Comparison of ENCODE assay signal across 20 cellular contexts in the genomic region with DNA sequence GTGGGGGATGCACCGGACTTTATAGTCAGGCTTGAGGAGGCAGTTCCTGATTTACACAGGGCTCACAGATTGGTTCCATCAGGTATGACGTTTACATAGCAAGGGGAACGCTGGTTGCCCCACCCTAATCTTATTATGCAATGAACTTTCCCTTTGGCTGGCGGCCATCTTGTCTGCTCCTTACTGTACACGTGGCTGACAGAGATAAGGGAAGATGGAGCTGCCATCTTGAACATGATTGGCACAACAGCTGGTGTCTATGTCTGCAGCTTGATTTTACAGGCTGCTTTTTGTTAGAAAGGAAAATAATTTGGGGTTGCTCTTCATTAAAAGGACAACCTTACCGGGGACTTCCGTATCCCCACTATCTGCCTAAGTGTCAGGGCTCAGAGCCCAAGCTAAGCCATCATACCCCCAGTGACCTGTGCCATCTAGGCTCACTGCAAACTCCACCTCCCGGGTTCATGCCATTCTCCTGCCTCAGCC. TPM values are rescaled to one million over a fixed set of nuclear protein-coding genes. Genes with fewer than 3 reads are reported as not detected.
DNase-seq lines count a peak whose midpoint lies in the region; TF ChIP-seq lines count a peak whose summit lies in the region.
"Had no signal": no experiment of that assay in that cellular context is flagged by ENCODE, and none has a peak within 500 bp of the region (broad histone marks: within the 10 kb centered on the region; RNA-seq: fewer than 3 reads in every experiment).

No MANE protein-coding gene starts in this region.

- H3K27me3 ChIP-seq in SJCRH30: no peaks in the 10 kb centered on the region
- H3K27me3 ChIP-seq: breast epithelium, right atrium auricular region had no signal

- intact Hi-C loops in posterior vena cava (cut with DNase I): no loop called here

- POLR2A ChIA-PET in activated CD4-positive, alpha-beta memory T cell treated with anti-CD3 and anti-CD28 coated beads, Interleukin-2, amount 10 ng/mL, durations not matched to agents 7 days and 5 days (lab: Charles Lee): interaction anchor here (0.9 to 1.1 kb wide), 3 partner anchors 12 to 25 kb away, joined by 3 to 6 read pairs (median 4); no protein-coding TSS in a partner anchor

- TF ChIP-seq CTCF in chondrocyte (IDR thresholded peaks at IDR 0.05): no peak

- H3K27ac Mint-ChIP-seq in chondrocyte (ENCODE audit: unreplicated experiment): no peak overlapping the region
- H3K27ac Mint-ChIP-seq in activated CD4-positive, alpha-beta memory T cell treated with anti-CD3 and anti-CD28 coated beads, Interleukin-2, amount 10 ng/mL, durations not matched to agents 7 days and 5 days: no peak overlapping the region
- H3K27ac Mint-ChIP-seq: activated naive CD8-positive, alpha-beta T cell treated with anti-CD3 and anti-CD28 coated beads, Interleukin-2, amount 50 U/mL, for 24 hours; WTC11 had no signal

- DNase-seq in NCI-H146 (lab: John Stamatoyannopoulos, UW): peak; percentile 1
- DNase-seq in NCI-H146 treated with DMSO at 0.1 percent for 48 hours (lab: John Stamatoyannopoulos, UW; ENCODE audit: unreplicated experiment): no peak
- DNase-seq in SJCRH30: peak; percentile 62 to 71
- DNase-seq in chondrocyte (ENCODE audit: low spot score): peak; percentile 19
- peak; percentile 22 for DNase-seq in posterior vena cava (ENCODE audit: low spot score)
- no peak for DNase-seq in activated CD4-positive, alpha-beta memory T cell treated with anti-CD3 and anti-CD28 coated beads, Interleukin-2, amount 10 ng/mL, durations not matched to agents 7 days and 5 days
- DNase-seq in germinal center (ENCODE audit: low spot score): no peak
- DNase-seq in kidney glomerular epithelial cell (lab: John Stamatoyannopoulos, UW): no peak
- DNase-seq: activated CD4-positive, alpha-beta T cell treated with anti-CD3 and anti-CD28 coated beads, Interleukin-2, amount 50 U/mL, for 48 hours; activated effector memory CD4-positive, alpha-beta T cell treated with anti-CD3 and anti-CD28 coated beads, Interleukin-2, amount 50 U/mL, for 16 hours; activated naive CD8-positive, alpha-beta T cell treated with anti-CD3 and anti-CD28 coated beads, Interleukin-2, amount 50 U/mL, for 24 hours; foreskin melanocyte; hypothalamus; KG1; NCI-H1092 treated with DMSO at 0.1 percent for 48 hours; NCI-H2081 treated with DMSO at 0.1 percent for 48 hours; NCI-H524 treated with DMSO at 0.1 percent for 48 hours had no signal

- H3K4me3 ChIP-seq in SJCRH30: no peak overlapping the region
- H3K4me3 ChIP-seq: breast epithelium, right atrium auricular region had no signal

- no peaks in the 10 kb centered on the region for H3K4me1 Mint-ChIP-seq in chondrocyte (ENCODE audit: low read depth)
- H3K4me1 Mint-ChIP-seq in activated CD4-positive, alpha-beta memory T cell treated with anti-CD3 and anti-CD28 coated beads, Interleukin-2, amount 10 ng/mL, durations not matched to agents 7 days and 5 days: no peaks in the 10 kb centered on the region
- H3K4me1 Mint-ChIP-seq: activated naive CD8-positive, alpha-beta T cell treated with anti-CD3 and anti-CD28 coated beads, Interleukin-2, amount 50 U/mL, for 24 hours had no signal

- no peaks in the 10 kb centered on the region for H3K36me3 ChIP-seq in SJCRH30
- H3K36me3 ChIP-seq: breast epithelium, right atrium auricular region had no signal

- no peak overlapping the region for H3K4me3 Mint-ChIP-seq in chondrocyte (ENCODE audit: unreplicated experiment)
- H3K4me3 Mint-ChIP-seq in activated CD4-positive, alpha-beta memory T cell treated with anti-CD3 and anti-CD28 coated beads, Interleukin-2, amount 10 ng/mL, durations not matched to agents 7 days and 5 days: no peak overlapping the region
- H3K4me3 Mint-ChIP-seq: activated naive CD8-positive, alpha-beta T cell treated with anti-CD3 and anti-CD28 coated beads, Interleukin-2, amount 50 U/mL, for 24 hours; WTC11 had no signal

- 0 out of 2 replicates have a peak, but pooled peaks cover 4% of the 10 kb centered on the region for H3K9me3 ChIP-seq in SJCRH30 (replicated peaks)
- H3K9me3 ChIP-seq: breast epithelium, right atrium auricular region had no signal

- H3K9me3 Mint-ChIP-seq in chondrocyte (ENCODE audit: low read depth): no peaks in the 10 kb centered on the region
- peaks cover 4% of the 10 kb centered on the region for H3K9me3 Mint-ChIP-seq in activated CD4-positive, alpha-beta memory T cell treated with anti-CD3 and anti-CD28 coated beads, Interleukin-2, amount 10 ng/mL, durations not matched to agents 7 days and 5 days
- H3K9me3 Mint-ChIP-seq: activated naive CD8-positive, alpha-beta T cell treated with anti-CD3 and anti-CD28 coated beads, Interleukin-2, amount 50 U/mL, for 24 hours; WTC11 had no signal

- H3K4me1 ChIP-seq in SJCRH30: peaks cover 6% of the 10 kb centered on the region; the same call in 1 of the 2 replicates
- H3K4me1 ChIP-seq: breast epithelium, right atrium auricular region had no signal

- H3K27ac ChIP-seq in SJCRH30: peak overlapping the region; percentile 40
- H3K27ac ChIP-seq: breast epithelium, right atrium auricular region had no signal

- CTCF ChIA-PET in activated CD4-positive, alpha-beta memory T cell treated with anti-CD3 and anti-CD28 coated beads, Interleukin-2, amount 10 ng/mL, durations not matched to agents 7 days and 5 days (lab: Charles Lee): no interaction called here

- no peaks in the 10 kb centered on the region for H3K36me3 Mint-ChIP-seq in chondrocyte (ENCODE audit: low read depth)
- peaks cover 6% of the 10 kb centered on the region for H3K36me3 Mint-ChIP-seq in activated CD4-positive, alpha-beta memory T cell treated with anti-CD3 and anti-CD28 coated beads, Interleukin-2, amount 10 ng/mL, durations not matched to agents 7 days and 5 days (ENCODE audit: low read depth)
- H3K36me3 Mint-ChIP-seq: WTC11 had no signal

- H3K27me3 Mint-ChIP-seq in chondrocyte (ENCODE audit: low read depth): peaks cover 4% of the 10 kb centered on the region
- no peaks in the 10 kb centered on the region for H3K27me3 Mint-ChIP-seq in activated CD4-positive, alpha-beta memory T cell treated with anti-CD3 and anti-CD28 coated beads, Interleukin-2, amount 10 ng/mL, durations not matched to agents 7 days and 5 days
- H3K27me3 Mint-ChIP-seq: activated naive CD8-positive, alpha-beta T cell treated with anti-CD3 and anti-CD28 coated beads, Interleukin-2, amount 50 U/mL, for 24 hours had no signal

RNA-seq across cellular contexts. Expression of gene ATG16L1, which starts 33.5 kb away (rescaled TPM):
- 26.6 and 28.9 TPM in 2 replicates for total RNA-seq in SJCRH30 (2014; rRNA removed; shearing (Covaris generic))
- total RNA-seq in chondrocyte (23.8 to 25.7 TPM (median 24.8 TPM) in 3 replicates), posterior vena cava (10 to 100 TPM; 19.9 to 22.8 TPM)
- 10 to 100 TPM; 55.9 to 58.9 TPM for total RNA-seq in activated CD4-positive, alpha-beta memory T cell treated with anti-CD3 and anti-CD28 coated beads, Interleukin-2, amount 10 ng/mL, durations not matched to agents 7 days and 5 days

Comparison
In these comparisons a context has a peak if more than half of its experiments do, and no peak if none do; other contexts are left out.
1. DNase-seq: peak in NCI-H146 (single experiment), SJCRH30 (2 of 2), chondrocyte (single experiment) and posterior vena cava (single experiment); none in NCI-H146 treated with DMSO at 0.1 percent for 48 hours (single experiment), activated CD4-positive, alpha-beta memory T cell treated with anti-CD3 and anti-CD28 coated beads, Interleukin-2, amount 10 ng/mL, durations not matched to agents 7 days and 5 days (single experiment), germinal center (single experiment) and kidney glomerular epithelial cell (single experiment).